In genomic region chr2:45611020-45611737, GRCh38 we compare ENCODE assay signal across 1 cellular context.
A peak's percentile ranks its signal among the peaks of the same experiment; 100 is the strongest.
TF ChIP-seq lines count a peak whose summit lies in the region.

A gene with protein sequence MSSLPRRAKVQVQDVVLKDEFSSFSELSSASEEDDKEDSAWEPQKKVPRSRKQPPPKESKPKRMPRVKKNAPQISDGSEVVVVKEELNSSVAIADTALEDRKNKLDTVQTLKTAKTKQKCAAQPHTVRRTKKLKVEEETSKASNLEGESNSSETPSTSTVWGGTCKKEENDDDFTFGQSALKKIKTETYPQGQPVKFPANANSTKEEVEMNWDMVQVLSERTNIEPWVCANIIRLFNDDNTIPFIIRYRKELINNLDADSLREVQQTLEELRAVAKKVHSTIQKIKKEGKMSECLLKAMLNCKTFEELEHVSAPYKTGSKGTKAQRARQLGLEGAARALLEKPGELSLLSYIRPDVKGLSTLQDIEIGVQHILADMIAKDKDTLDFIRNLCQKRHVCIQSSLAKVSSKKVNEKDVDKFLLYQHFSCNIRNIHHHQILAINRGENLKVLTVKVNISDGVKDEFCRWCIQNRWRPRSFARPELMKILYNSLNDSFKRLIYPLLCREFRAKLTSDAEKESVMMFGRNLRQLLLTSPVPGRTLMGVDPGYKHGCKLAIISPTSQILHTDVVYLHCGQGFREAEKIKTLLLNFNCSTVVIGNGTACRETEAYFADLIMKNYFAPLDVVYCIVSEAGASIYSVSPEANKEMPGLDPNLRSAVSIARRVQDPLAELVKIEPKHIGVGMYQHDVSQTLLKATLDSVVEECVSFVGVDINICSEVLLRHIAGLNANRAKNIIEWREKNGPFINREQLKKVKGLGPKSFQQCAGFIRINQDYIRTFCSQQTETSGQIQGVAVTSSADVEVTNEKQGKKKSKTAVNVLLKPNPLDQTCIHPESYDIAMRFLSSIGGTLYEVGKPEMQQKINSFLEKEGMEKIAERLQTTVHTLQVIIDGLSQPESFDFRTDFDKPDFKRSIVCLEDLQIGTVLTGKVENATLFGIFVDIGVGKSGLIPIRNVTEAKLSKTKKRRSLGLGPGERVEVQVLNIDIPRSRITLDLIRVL (minus strand): TSS chr2:45611267. CDS start chr2:45605441, 5,826 bp downstream.

TF ChIP-seq in HepG2, 621 proteins besides CTCF, POLR2A, EP300 and RAD21 (continued from another document and continues in another):
- TF ChIP-seq, protein P1, sequence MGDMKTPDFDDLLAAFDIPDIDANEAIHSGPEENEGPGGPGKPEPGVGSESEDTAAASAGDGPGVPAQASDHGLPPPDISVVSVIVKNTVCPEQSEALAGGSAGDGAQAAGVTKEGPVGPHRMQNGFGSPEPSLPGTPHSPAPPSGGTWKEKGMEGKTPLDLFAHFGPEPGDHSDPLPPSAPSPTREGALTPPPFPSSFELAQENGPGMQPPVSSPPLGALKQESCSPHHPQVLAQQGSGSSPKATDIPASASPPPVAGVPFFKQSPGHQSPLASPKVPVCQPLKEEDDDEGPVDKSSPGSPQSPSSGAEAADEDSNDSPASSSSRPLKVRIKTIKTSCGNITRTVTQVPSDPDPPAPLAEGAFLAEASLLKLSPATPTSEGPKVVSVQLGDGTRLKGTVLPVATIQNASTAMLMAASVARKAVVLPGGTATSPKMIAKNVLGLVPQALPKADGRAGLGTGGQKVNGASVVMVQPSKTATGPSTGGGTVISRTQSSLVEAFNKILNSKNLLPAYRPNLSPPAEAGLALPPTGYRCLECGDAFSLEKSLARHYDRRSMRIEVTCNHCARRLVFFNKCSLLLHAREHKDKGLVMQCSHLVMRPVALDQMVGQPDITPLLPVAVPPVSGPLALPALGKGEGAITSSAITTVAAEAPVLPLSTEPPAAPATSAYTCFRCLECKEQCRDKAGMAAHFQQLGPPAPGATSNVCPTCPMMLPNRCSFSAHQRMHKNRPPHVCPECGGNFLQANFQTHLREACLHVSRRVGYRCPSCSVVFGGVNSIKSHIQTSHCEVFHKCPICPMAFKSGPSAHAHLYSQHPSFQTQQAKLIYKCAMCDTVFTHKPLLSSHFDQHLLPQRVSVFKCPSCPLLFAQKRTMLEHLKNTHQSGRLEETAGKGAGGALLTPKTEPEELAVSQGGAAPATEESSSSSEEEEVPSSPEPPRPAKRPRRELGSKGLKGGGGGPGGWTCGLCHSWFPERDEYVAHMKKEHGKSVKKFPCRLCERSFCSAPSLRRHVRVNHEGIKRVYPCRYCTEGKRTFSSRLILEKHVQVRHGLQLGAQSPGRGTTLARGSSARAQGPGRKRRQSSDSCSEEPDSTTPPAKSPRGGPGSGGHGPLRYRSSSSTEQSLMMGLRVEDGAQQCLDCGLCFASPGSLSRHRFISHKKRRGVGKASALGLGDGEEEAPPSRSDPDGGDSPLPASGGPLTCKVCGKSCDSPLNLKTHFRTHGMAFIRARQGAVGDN (CRISPR knock-in tag; IDR thresholded peaks at IDR 0.05) = peak; percentile 91
- TF ChIP-seq RAD51 (IDR thresholded peaks at IDR 0.05; ENCODE audit: borderline replicate concordance) = no peak
- no peak for TF ChIP-seq NR1H2 (CRISPR knock-in tag; IDR thresholded peaks at IDR 0.05; ENCODE audit: borderline replicate concordance, low read depth)
- TF ChIP-seq HES4 (CRISPR knock-in tag; IDR thresholded peaks at IDR 0.05; ENCODE audit: borderline replicate concordance) = peak; percentile 52; the same call in 1 of the 2 replicates
- no peak for TF ChIP-seq ZNF280D (CRISPR knock-in tag; IDR thresholded peaks at IDR 0.05)
- TF ChIP-seq, protein P2, sequence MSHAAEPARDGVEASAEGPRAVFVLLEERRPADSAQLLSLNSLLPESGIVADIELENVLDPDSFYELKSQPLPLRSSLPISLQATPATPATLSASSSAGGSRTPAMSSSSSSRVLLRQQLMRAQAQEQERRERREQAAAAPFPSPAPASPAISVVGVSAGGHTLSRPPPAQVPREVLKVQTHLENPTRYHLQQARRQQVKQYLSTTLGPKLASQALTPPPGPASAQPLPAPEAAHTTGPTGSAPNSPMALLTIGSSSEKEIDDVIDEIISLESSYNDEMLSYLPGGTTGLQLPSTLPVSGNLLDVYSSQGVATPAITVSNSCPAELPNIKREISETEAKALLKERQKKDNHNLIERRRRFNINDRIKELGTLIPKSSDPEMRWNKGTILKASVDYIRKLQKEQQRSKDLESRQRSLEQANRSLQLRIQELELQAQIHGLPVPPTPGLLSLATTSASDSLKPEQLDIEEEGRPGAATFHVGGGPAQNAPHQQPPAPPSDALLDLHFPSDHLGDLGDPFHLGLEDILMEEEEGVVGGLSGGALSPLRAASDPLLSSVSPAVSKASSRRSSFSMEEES (CRISPR knock-in tag; IDR thresholded peaks at IDR 0.05) = peak; percentile 34
- no peak for TF ChIP-seq ZNF550 (CRISPR knock-in tag; IDR thresholded peaks at IDR 0.05; ENCODE audit: borderline replicate concordance)
- no peak for TF ChIP-seq NFRKB (IDR thresholded peaks at IDR 0.05)
- TF ChIP-seq FOXK1 (CRISPR knock-in tag; IDR thresholded peaks at IDR 0.05; ENCODE audit: borderline replicate concordance, low read depth) = peak; percentile 85; the same call in 1 of the 2 replicates
- no peak for TF ChIP-seq ZNF30 (CRISPR knock-in tag; IDR thresholded peaks at IDR 0.05)
- TF ChIP-seq ZNF572 (CRISPR knock-in tag; IDR thresholded peaks at IDR 0.05) = 0 out of 2 replicates have a peak, but pooled peaks have one; percentile 58
- TF ChIP-seq HBP1 (CRISPR knock-in tag; IDR thresholded peaks at IDR 0.05; ENCODE audit: low read depth) = no peak
- TF ChIP-seq ZBTB7B (CRISPR knock-in tag; IDR thresholded peaks at IDR 0.05) = no peak
- TF ChIP-seq RARA (CRISPR knock-in tag; IDR thresholded peaks at IDR 0.05) = 0 out of 2 replicates have a peak, but pooled peaks have one; percentile 27
- 0 out of 2 replicates have a peak, but pooled peaks have one; percentile 3 for TF ChIP-seq ZFX (CRISPR knock-in tag; IDR thresholded peaks at IDR 0.05; ENCODE audit: low read depth)
- no peak for TF ChIP-seq ZBTB46 (CRISPR knock-in tag; IDR thresholded peaks at IDR 0.05; ENCODE audit: borderline replicate concordance)
- TF ChIP-seq, protein P3, sequence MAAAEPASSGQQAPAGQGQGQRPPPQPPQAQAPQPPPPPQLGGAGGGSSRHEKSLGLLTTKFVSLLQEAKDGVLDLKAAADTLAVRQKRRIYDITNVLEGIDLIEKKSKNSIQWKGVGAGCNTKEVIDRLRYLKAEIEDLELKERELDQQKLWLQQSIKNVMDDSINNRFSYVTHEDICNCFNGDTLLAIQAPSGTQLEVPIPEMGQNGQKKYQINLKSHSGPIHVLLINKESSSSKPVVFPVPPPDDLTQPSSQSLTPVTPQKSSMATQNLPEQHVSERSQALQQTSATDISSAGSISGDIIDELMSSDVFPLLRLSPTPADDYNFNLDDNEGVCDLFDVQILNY (CRISPR knock-in tag; conservative IDR thresholded peaks at IDR 0.05) = peak; percentile 75
- TF ChIP-seq HNF4A (CRISPR knock-in tag; IDR thresholded peaks at IDR 0.05) = no peak
- no peak for TF ChIP-seq ZNF615 (CRISPR knock-in tag; IDR thresholded peaks at IDR 0.05; ENCODE audit: borderline replicate concordance)
- peak; percentile 33; the same call in 1 of the 2 replicates for TF ChIP-seq ZNF34 (CRISPR knock-in tag; IDR thresholded peaks at IDR 0.05; ENCODE audit: borderline replicate concordance)
- no peak for TF ChIP-seq ZNF75D (CRISPR knock-in tag; IDR thresholded peaks at IDR 0.05; ENCODE audit: borderline replicate concordance)
- no peak for TF ChIP-seq TRIM24 (CRISPR knock-in tag; IDR thresholded peaks at IDR 0.05)
- TF ChIP-seq ZNF446 (CRISPR knock-in tag; IDR thresholded peaks at IDR 0.05) = no peak; the same call in 1 of the 2 replicates
- TF ChIP-seq ELF3 (CRISPR knock-in tag; IDR thresholded peaks at IDR 0.05) = peak; percentile 87; the same call in 1 of the 2 replicates
- TF ChIP-seq CCDC6 (CRISPR knock-in tag; IDR thresholded peaks at IDR 0.05) = no peak
- TF ChIP-seq MED1 (CRISPR knock-in tag; IDR thresholded peaks at IDR 0.05) = peak; percentile 62; the same call in 1 of the 2 replicates
- TF ChIP-seq, protein P4, sequence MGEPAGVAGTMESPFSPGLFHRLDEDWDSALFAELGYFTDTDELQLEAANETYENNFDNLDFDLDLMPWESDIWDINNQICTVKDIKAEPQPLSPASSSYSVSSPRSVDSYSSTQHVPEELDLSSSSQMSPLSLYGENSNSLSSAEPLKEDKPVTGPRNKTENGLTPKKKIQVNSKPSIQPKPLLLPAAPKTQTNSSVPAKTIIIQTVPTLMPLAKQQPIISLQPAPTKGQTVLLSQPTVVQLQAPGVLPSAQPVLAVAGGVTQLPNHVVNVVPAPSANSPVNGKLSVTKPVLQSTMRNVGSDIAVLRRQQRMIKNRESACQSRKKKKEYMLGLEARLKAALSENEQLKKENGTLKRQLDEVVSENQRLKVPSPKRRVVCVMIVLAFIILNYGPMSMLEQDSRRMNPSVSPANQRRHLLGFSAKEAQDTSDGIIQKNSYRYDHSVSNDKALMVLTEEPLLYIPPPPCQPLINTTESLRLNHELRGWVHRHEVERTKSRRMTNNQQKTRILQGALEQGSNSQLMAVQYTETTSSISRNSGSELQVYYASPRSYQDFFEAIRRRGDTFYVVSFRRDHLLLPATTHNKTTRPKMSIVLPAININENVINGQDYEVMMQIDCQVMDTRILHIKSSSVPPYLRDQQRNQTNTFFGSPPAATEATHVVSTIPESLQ (CRISPR knock-in tag; conservative IDR thresholded peaks at IDR 0.05) = no peak
- TF ChIP-seq TOE1 (CRISPR knock-in tag; IDR thresholded peaks at IDR 0.05) = no peak
- no peak for TF ChIP-seq NPAS2 (CRISPR knock-in tag; IDR thresholded peaks at IDR 0.05; ENCODE audit: borderline replicate concordance)
- 0 out of 2 replicates have a peak, but pooled peaks have one; percentile 33 for TF ChIP-seq ZNF121 (CRISPR knock-in tag; IDR thresholded peaks at IDR 0.05)
- no peak; the same call in 1 of the 2 replicates for TF ChIP-seq ZFY (CRISPR knock-in tag; IDR thresholded peaks at IDR 0.05)
- TF ChIP-seq GATAD1 (CRISPR knock-in tag; IDR thresholded peaks at IDR 0.05) = peak; percentile 92
- TF ChIP-seq ZNF780A (CRISPR knock-in tag; IDR thresholded peaks at IDR 0.05) = no peak
- TF ChIP-seq ZNF563 (CRISPR knock-in tag; IDR thresholded peaks at IDR 0.05) = peak; percentile 60; the same call in 1 of the 2 replicates
- no peak for TF ChIP-seq FOXM1 (CRISPR knock-in tag; IDR thresholded peaks at IDR 0.05)
- TF ChIP-seq ZNF12 (CRISPR knock-in tag; IDR thresholded peaks at IDR 0.05) = no peak
- TF ChIP-seq ZNF430 (CRISPR knock-in tag; IDR thresholded peaks at IDR 0.05) = peak; percentile 49
- TF ChIP-seq KMT2A (CRISPR knock-in tag; IDR thresholded peaks at IDR 0.05) = peak; percentile 72; the same call in 1 of the 2 replicates
- no peak for TF ChIP-seq JUND (CRISPR knock-in tag; IDR thresholded peaks at IDR 0.05)
- no peak; the same call in 1 of the 2 replicates for TF ChIP-seq AKAP8 (CRISPR knock-in tag; IDR thresholded peaks at IDR 0.05)
- no peak for TF ChIP-seq RARG (CRISPR knock-in tag; IDR thresholded peaks at IDR 0.05; ENCODE audit: low read depth)
- TF ChIP-seq CENPX (CRISPR knock-in tag; IDR thresholded peaks at IDR 0.05) = no peak
- no peak for TF ChIP-seq KDM6A (CRISPR knock-in tag; IDR thresholded peaks at IDR 0.05; ENCODE audit: low read depth)
- no peak for TF ChIP-seq SCMH1 (CRISPR knock-in tag; IDR thresholded peaks at IDR 0.05; ENCODE audit: borderline replicate concordance)
- 0 out of 2 replicates have a peak, but pooled peaks have one; percentile 27 for TF ChIP-seq TP53 (CRISPR knock-in tag; conservative IDR thresholded peaks at IDR 0.05)
